ENCODE assay signal across 1 cellular context in genomic region chr15:85335193-85335939, GRCh38.
TF ChIP-seq lines count a peak whose summit lies in the region.

No MANE protein-coding gene starts in this region.

TF ChIP-seq in endothelial cell of umbilical vein, 7 proteins besides CTCF, POLR2A, EP300 and RAD21 (continued from another document):
- no peak for TF ChIP-seq MAX (IDR thresholded peaks at IDR 0.05; ENCODE audit: insufficient read depth, insufficient read length)
- TF ChIP-seq EZH2 (IDR thresholded peaks at IDR 0.05; ENCODE audit: borderline replicate concordance, low read depth, low read length, severe bottlenecking): no peak
- no peak for TF ChIP-seq JUN (IDR thresholded peaks at IDR 0.05; ENCODE audit: borderline replicate concordance, insufficient read depth, insufficient read length, low read depth)
- no peak for TF ChIP-seq POLR2AphosphoS5 (IDR thresholded peaks at IDR 0.05; ENCODE audit: insufficient read depth, low read depth, low read length)
